Comparison of ENCODE assay signal across 6 cellular contexts in the genomic region with DNA sequence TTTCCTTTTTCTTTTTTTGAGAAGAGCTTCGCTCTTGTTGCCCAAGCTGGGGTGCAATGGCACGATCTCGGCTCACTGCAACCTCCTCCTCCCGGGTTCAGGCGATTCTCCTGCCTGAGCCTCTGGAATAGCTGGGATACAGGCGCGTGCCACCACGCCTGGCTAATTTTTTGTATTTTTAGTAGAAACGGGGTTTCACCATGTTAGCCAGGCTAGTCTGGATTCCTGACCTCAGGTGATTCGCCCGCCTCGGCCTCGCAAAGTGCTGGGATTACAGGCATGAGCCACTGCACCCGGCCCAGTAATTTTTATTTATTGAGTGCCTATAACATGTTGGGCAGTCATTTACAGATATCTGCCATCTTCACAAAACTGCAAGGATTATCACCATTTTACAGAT. TPM values are rescaled to one million over a fixed set of nuclear protein-coding genes. Genes with fewer than 3 reads are reported as not detected.
DNase-seq lines count a peak whose midpoint lies in the region; ATAC-seq and TF ChIP-seq lines count a peak whose summit lies in the region.
"Not testable (repeated sequence)": the region's sequence is repeated elsewhere in the genome, so short reads cannot be mapped to it uniquely, and the experiment has no call there.

No MANE protein-coding gene starts in this region.

- H3K27ac Mint-ChIP-seq in activated CD8-positive, alpha-beta T cell treated with anti-CD3 and anti-CD28 coated beads for 36 hours, result peak overlapping the region; percentile 38

- H3K4me3 Mint-ChIP-seq in activated CD8-positive, alpha-beta T cell treated with anti-CD3 and anti-CD28 coated beads for 36 hours, result peak overlapping the region; percentile 95

- not testable (repeated sequence) for TF ChIP-seq CTCF in AG10803 (conservative IDR thresholded peaks at IDR 0.05; ENCODE audit: low read length); activated CD8-positive, alpha-beta T cell treated with anti-CD3 and anti-CD28 coated beads for 36 hours (IDR thresholded peaks at IDR 0.05); colonic mucosa (IDR thresholded peaks at IDR 0.05); kidney epithelial cell (IDR thresholded peaks at IDR 0.05; ENCODE audit: insufficient read depth, low read length, poor library complexity, severe bottlenecking)

- H3K9me3 Mint-ChIP-seq in activated CD8-positive, alpha-beta T cell treated with anti-CD3 and anti-CD28 coated beads for 36 hours, result not testable (repeated sequence)

- H3K27ac ChIP-seq in KOPT-K1 (ENCODE audit: low read depth, low read length, poor library complexity, severe bottlenecking), result peak overlapping the region; percentile 4
- not testable (repeated sequence) for H3K27ac ChIP-seq in colonic mucosa

- ATAC-seq in activated CD8-positive, alpha-beta T cell treated with anti-CD3 and anti-CD28 coated beads for 36 hours; sciatic nerve: not testable (repeated sequence)

- intact Hi-C loops in activated CD8-positive, alpha-beta T cell treated with anti-CD3 and anti-CD28 coated beads for 36 hours (cut with micrococcal nuclease); colonic mucosa (cut with DNase I); sciatic nerve (cut with DNase I): not testable (repeated sequence)

- peak overlapping the region; percentile 97 for H3K4me3 ChIP-seq in AG10803 (ENCODE audit: low read length)
- H3K4me3 ChIP-seq in colonic mucosa, result not testable (repeated sequence)
- peak overlapping the region; percentile 96 for H3K4me3 ChIP-seq in kidney epithelial cell (ENCODE audit: low read depth, low read length)

- H3K36me3 ChIP-seq in KOPT-K1 (ENCODE audit: insufficient read depth, low read length), result peaks cover 56% of the 10 kb centered on the region
- not testable (repeated sequence) for H3K36me3 ChIP-seq in colonic mucosa; kidney epithelial cell (ENCODE audit: control insufficient read depth, insufficient read depth, low read length)

- H3K27me3 Mint-ChIP-seq in activated CD8-positive, alpha-beta T cell treated with anti-CD3 and anti-CD28 coated beads for 36 hours, result not testable (repeated sequence)

- not testable (repeated sequence) for H3K9me3 ChIP-seq in KOPT-K1 (ENCODE audit: insufficient read depth, low read length, poor library complexity, severe bottlenecking); colonic mucosa

- H3K4me1 ChIP-seq in colonic mucosa, result peaks cover 13% of the 10 kb centered on the region

- H3K27me3 ChIP-seq in colonic mucosa; kidney epithelial cell (ENCODE audit: control insufficient read depth, insufficient read depth, low read length): not testable (repeated sequence)

- POLR2A ChIA-PET in activated CD8-positive, alpha-beta T cell treated with anti-CD3 and anti-CD28 coated beads for 36 hours (lab: Charles Lee), result interaction anchor here (0.5 to 7.5 kb wide), 10 partner anchors 10 to 824 kb away, joined by 3 to 75 read pairs (median 4); partner anchors contain the start of genes SLC3A2 and ZBTB3

- peak overlapping the region; percentile 43 to 63 for H3K9ac ChIP-seq in colonic mucosa (ENCODE audit: low read depth in 2 of 2, low read length in 2 of 2)

- CTCF ChIA-PET in activated CD8-positive, alpha-beta T cell treated with anti-CD3 and anti-CD28 coated beads for 36 hours (lab: Charles Lee), result interaction anchor here (0.7 to 1.7 kb wide), 6 partner anchors 17 to 151 kb away, joined by 3 to 10 read pairs (median 5); partner anchors contain the start of genes SLC3A2 and TMEM179B

- H3K4me1 Mint-ChIP-seq in activated CD8-positive, alpha-beta T cell treated with anti-CD3 and anti-CD28 coated beads for 36 hours (ENCODE audit: low read depth), result peaks cover 24% of the 10 kb centered on the region

- peaks cover 35% of the 10 kb centered on the region for H3K36me3 Mint-ChIP-seq in activated CD8-positive, alpha-beta T cell treated with anti-CD3 and anti-CD28 coated beads for 36 hours (ENCODE audit: low read depth)

- DNase-seq in AG10803 (ENCODE audit: low read depth); activated CD8-positive, alpha-beta T cell treated with anti-CD3 and anti-CD28 coated beads for 36 hours; colonic mucosa; kidney epithelial cell (ENCODE audit: low read depth): not testable (repeated sequence)
- peak; percentile 26 for DNase-seq in sciatic nerve (ENCODE audit: low spot score)

RNA-seq across cellular contexts. Expression of gene TTC9C, which starts 1.8 kb away (rescaled TPM):
- total RNA-seq in activated CD8-positive, alpha-beta T cell treated with anti-CD3 and anti-CD28 coated beads for 36 hours, result 10 to 100 TPM; 33.7 to 37.9 TPM
- 10 to 100 TPM; 34.2 to 39.8 TPM for total RNA-seq in colonic mucosa
- total RNA-seq in kidney epithelial cell, result 37.5 and 38.6 TPM in 2 replicates
- 30.9 TPM for total RNA-seq in sciatic nerve

RNA-seq across cellular contexts. Expression of gene HNRNPUL2, which starts 2.8 kb away (rescaled TPM):
- total RNA-seq in activated CD8-positive, alpha-beta T cell treated with anti-CD3 and anti-CD28 coated beads for 36 hours, result 10 to 100 TPM; 54.9 to 58.6 TPM
- total RNA-seq in colonic mucosa (10 to 100 TPM; 50.5 to 59.3 TPM), kidney epithelial cell (12.8 and 14.3 TPM in 2 replicates), sciatic nerve (51.2 TPM)

RNA-seq across cellular contexts. Expression of gene GNG3, which starts 22.6 kb away (rescaled TPM):
- total RNA-seq in activated CD8-positive, alpha-beta T cell treated with anti-CD3 and anti-CD28 coated beads for 36 hours, result not detected
- total RNA-seq in colonic mucosa, result under 1 TPM in 1 of 2 donors, not detected in 1; 0.56 TPM
- total RNA-seq in kidney epithelial cell, result not detected in 2 replicates
- 1.4 TPM for total RNA-seq in sciatic nerve

RNA-seq across cellular contexts. Expression of gene BSCL2, which starts 22.9 kb away (rescaled TPM):
- 10 to 100 TPM; 22.1 to 24.1 TPM for total RNA-seq in activated CD8-positive, alpha-beta T cell treated with anti-CD3 and anti-CD28 coated beads for 36 hours
- total RNA-seq in colonic mucosa (10 to 100 TPM; 36.5 to 65.5 TPM), kidney epithelial cell (45.2 and 56.1 TPM in 2 replicates), sciatic nerve (44.5 TPM)

RNA-seq across cellular contexts. Expression of gene ZBTB3, which starts 23.9 kb away (rescaled TPM):
- 10 to 100 TPM in 1 of 2 experiments, 1 to 10 TPM in 1; 9.8 to 11.8 TPM for total RNA-seq in activated CD8-positive, alpha-beta T cell treated with anti-CD3 and anti-CD28 coated beads for 36 hours
- total RNA-seq in colonic mucosa (10 to 100 TPM; 10.8 to 18.7 TPM), kidney epithelial cell (17.3 and 18.8 TPM in 2 replicates), sciatic nerve (9.8 TPM)
